In genomic region chr9:124771021-124771866, GRCh38 we compare ENCODE assay signal across 8 cellular contexts. TPM values are rescaled to one million over a fixed set of nuclear protein-coding genes. Genes with fewer than 3 reads are reported as not detected.
DNase-seq lines count a peak whose midpoint lies in the region; ATAC-seq and TF ChIP-seq lines count a peak whose summit lies in the region.

Gene NR6A1, minus strand, starts transcription at chr9:124771311.

- peaks cover 38% of the 10 kb centered on the region; the same call in 2 of the 3 replicates for H3K4me1 Mint-ChIP-seq in GM23338
- peaks cover 31% of the 10 kb centered on the region for H3K4me1 Mint-ChIP-seq in activated T-helper 2 cell treated with anti-CD3 and anti-CD28 coated beads, Interferon-gamma antibody, Interleukin-2, Interleukin-4, amounts not matched to agents 10 μg/mL and 5 μg/mL and 100 μg/mL, durations not matched to agents 14 hours and 24 hours and 36 hours (ENCODE audit: low read depth)
- H3K4me1 Mint-ChIP-seq in nephron: peaks cover 24% of the 10 kb centered on the region

- H3K4me2 ChIP-seq in GM23338: peak within 1 kb of the TSS; percentile 73

- DNase-seq in ELR (ENCODE audit: low read depth) (peak; percentile 98), GM23338 (ENCODE audit: low spot score) (peak; percentile 99), Kasumi-1 (lab: John Stamatoyannopoulos, UW) (peak; percentile 93 to 96), RPMI8226 (peak; percentile 99), fibroblast of pulmonary artery (ENCODE audit: low read depth) (peak; percentile 97)
- peak; percentile 92 for DNase-seq in activated T-helper 2 cell treated with anti-CD3 and anti-CD28 coated beads, Interferon-gamma antibody, Interleukin-2, Interleukin-4, amounts not matched to agents 10 μg/mL and 5 μg/mL and 100 μg/mL, durations not matched to agents 14 hours and 24 hours and 36 hours (ENCODE audit: low spot score)
- peak; percentile 96 for DNase-seq in stimulated activated naive CD8-positive, alpha-beta T cell treated with anti-CD3 and anti-CD28 coated beads, Interleukin-15, Interleukin-2, amounts not matched to agents 100 U/mL and 50 U/mL, for 24 hours

- peak within 1 kb of the TSS; percentile 56 for H3K4me3 ChIP-seq in GM23338
- H3K4me3 ChIP-seq in fibroblast of pulmonary artery (replicated peaks; ENCODE audit: low read depth, low read length): peak within 1 kb of the TSS; percentile 63

- peaks cover 31% of the 10 kb centered on the region for H3K4me1 ChIP-seq in GM23338 (ENCODE audit: insufficient read depth)

- peak; percentile 79 for ATAC-seq in GM23338
- ATAC-seq in stimulated activated naive CD8-positive, alpha-beta T cell treated with anti-CD3 and anti-CD28 coated beads, Interleukin-15, Interleukin-2, amounts not matched to agents 100 U/mL and 50 U/mL, for 24 hours: peak; percentile 95

- TF ChIP-seq CTCF in GM23338 (conservative IDR thresholded peaks at IDR 0.05; ENCODE audit: low read depth in 2 of 2) (no peak), fibroblast of pulmonary artery (IDR thresholded peaks at IDR 0.05; ENCODE audit: low read length, missing control alignments) (no peak), nephron (IDR thresholded peaks at IDR 0.05; ENCODE audit: unreplicated experiment in 3 of 3) (peak in 1 of 3 experiments; percentile 15)

- peak within 1 kb of the TSS; percentile 87 for H2AFZ ChIP-seq in GM23338

- peaks cover 23% of the 10 kb centered on the region for H4K20me1 ChIP-seq in GM23338 (replicated peaks; ENCODE audit: insufficient read depth)

- peak within 1 kb of the TSS; percentile 100 for H3K27ac Mint-ChIP-seq in GM23338
- peak within 1 kb of the TSS; percentile 76 for H3K27ac Mint-ChIP-seq in activated T-helper 2 cell treated with anti-CD3 and anti-CD28 coated beads, Interferon-gamma antibody, Interleukin-2, Interleukin-4, amounts not matched to agents 10 μg/mL and 5 μg/mL and 100 μg/mL, durations not matched to agents 14 hours and 24 hours and 36 hours
- peak within 1 kb of the TSS; percentile 96 to 99 (median 99) for H3K27ac Mint-ChIP-seq in nephron

- H3K27me3 Mint-ChIP-seq in GM23338 (ENCODE audit: insufficient read depth, low read depth, poor library complexity) (peaks cover 23% of the 10 kb centered on the region), nephron (ENCODE audit: low read depth) (peaks cover 73% of the 10 kb centered on the region)
- peaks cover 57% of the 10 kb centered on the region for H3K27me3 Mint-ChIP-seq in activated T-helper 2 cell treated with anti-CD3 and anti-CD28 coated beads, Interferon-gamma antibody, Interleukin-2, Interleukin-4, amounts not matched to agents 10 μg/mL and 5 μg/mL and 100 μg/mL, durations not matched to agents 14 hours and 24 hours and 36 hours (ENCODE audit: low read depth)

- H3K9me2 ChIP-seq in GM23338 (ENCODE audit: insufficient read depth): no peaks in the 10 kb centered on the region

- intact Hi-C loops in activated T-helper 2 cell treated with anti-CD3 and anti-CD28 coated beads, Interferon-gamma antibody, Interleukin-2, Interleukin-4, amounts not matched to agents 10 μg/mL and 5 μg/mL and 100 μg/mL, durations not matched to agents 14 hours and 24 hours and 36 hours (cut with micrococcal nuclease): loop anchor here (5.0 to 10.0 kb wide), 2 partner anchors 114 to 474 kb away; partner anchors contain the start of gene HSPA5

- H3K9me3 Mint-ChIP-seq in GM23338 (no peaks in the 10 kb centered on the region), nephron (no peaks in the 10 kb centered on the region)
- no peaks in the 10 kb centered on the region for H3K9me3 Mint-ChIP-seq in activated T-helper 2 cell treated with anti-CD3 and anti-CD28 coated beads, Interferon-gamma antibody, Interleukin-2, Interleukin-4, amounts not matched to agents 10 μg/mL and 5 μg/mL and 100 μg/mL, durations not matched to agents 14 hours and 24 hours and 36 hours

- peak within 1 kb of the TSS; percentile 80 for H3K4me3 Mint-ChIP-seq in GM23338
- peak within 1 kb of the TSS; percentile 87 for H3K4me3 Mint-ChIP-seq in activated T-helper 2 cell treated with anti-CD3 and anti-CD28 coated beads, Interferon-gamma antibody, Interleukin-2, Interleukin-4, amounts not matched to agents 10 μg/mL and 5 μg/mL and 100 μg/mL, durations not matched to agents 14 hours and 24 hours and 36 hours (ENCODE audit: low read depth)
- H3K4me3 Mint-ChIP-seq in nephron: peak within 1 kb of the TSS; percentile 91 to 97 (median 97)

- H3K79me2 ChIP-seq in GM23338 (replicated peaks; ENCODE audit: insufficient read depth): peaks cover 32% of the 10 kb centered on the region

- H3K27ac ChIP-seq in GM23338 (ENCODE audit: low read depth): peak within 1 kb of the TSS; percentile 46; the same call in 1 of the 2 replicates

- H3K36me3 ChIP-seq in GM23338 (ENCODE audit: insufficient read depth): no peaks in the 10 kb centered on the region; the same call in 1 of the 2 replicates

- peaks cover 10% of the 10 kb centered on the region; the same call in 1 of the 2 replicates for H3F3A ChIP-seq in GM23338 (replicated peaks; ENCODE audit: low read depth)

- peaks cover 57% of the 10 kb centered on the region for H3K27me3 ChIP-seq in GM23338 (ENCODE audit: insufficient read depth)

- no peaks in the 10 kb centered on the region; the same call in 2 of the 3 replicates for H3K36me3 Mint-ChIP-seq in GM23338 (ENCODE audit: low read depth)
- no peaks in the 10 kb centered on the region for H3K36me3 Mint-ChIP-seq in activated T-helper 2 cell treated with anti-CD3 and anti-CD28 coated beads, Interferon-gamma antibody, Interleukin-2, Interleukin-4, amounts not matched to agents 10 μg/mL and 5 μg/mL and 100 μg/mL, durations not matched to agents 14 hours and 24 hours and 36 hours (ENCODE audit: low read depth)
- no peaks in the 10 kb centered on the region for H3K36me3 Mint-ChIP-seq in nephron (ENCODE audit: low read depth)

TF ChIP-seq in GM23338, 12 proteins besides CTCF, POLR2A, EP300 and RAD21 (continues in another document):
- TF ChIP-seq STAT1 (IDR thresholded peaks at IDR 0.05; ENCODE audit: unreplicated experiment) (no peak), ZNF462 (CRISPR knock-in tag; IDR thresholded peaks at IDR 0.05) (no peak), NANOG (IDR thresholded peaks at IDR 0.05; ENCODE audit: borderline replicate concordance) (no peak), EZH2 (IDR thresholded peaks at IDR 0.05; ENCODE audit: low read depth, unreplicated experiment) (no peak), JUNB (IDR thresholded peaks at IDR 0.05; ENCODE audit: unreplicated experiment) (no peak)

RNA-seq across cellular contexts. Expression of gene NR6A1, which starts in this region (rescaled TPM):
- 125 and 139 TPM in 2 replicates for total RNA-seq in GM23338 (2014; rRNA removed; shearing (Covaris generic))
- polyA plus RNA-seq in GM23338 (2016; fragmentation: Nextera tagmentation; extraction: Ambion mirVana): 40.9 and 44.2 TPM in 2 replicates
- 1.5 and 1.8 TPM in 2 replicates for total RNA-seq in activated T-helper 2 cell treated with anti-CD3 and anti-CD28 coated beads, Interferon-gamma antibody, Interleukin-2, Interleukin-4, amounts not matched to agents 10 μg/mL and 5 μg/mL and 100 μg/mL, durations not matched to agents 14 hours and 24 hours and 36 hours

Comparison
In these comparisons a context has a peak if more than half of its experiments do, and no peak if none do; other contexts are left out.
1. Peak in every context shown above with its lines: DNase-seq, ATAC-seq, H3K4me3 ChIP-seq and H3K27ac ChIP-seq.
2. RNA of gene NR6A1 (total RNA-seq): 125 to 139 TPM in GM23338; 1.5 to 1.8 TPM in activated T-helper 2 cell treated with anti-CD3 and anti-CD28 coated beads, Interferon-gamma antibody, Interleukin-2, Interleukin-4, amounts not matched to agents 10 μg/mL and 5 μg/mL and 100 μg/mL, durations not matched to agents 14 hours and 24 hours and 36 hours; every median in the first group is over 10 times any median in the second.